ENCODE assay signal across 1 cellular context in the genomic region with DNA sequence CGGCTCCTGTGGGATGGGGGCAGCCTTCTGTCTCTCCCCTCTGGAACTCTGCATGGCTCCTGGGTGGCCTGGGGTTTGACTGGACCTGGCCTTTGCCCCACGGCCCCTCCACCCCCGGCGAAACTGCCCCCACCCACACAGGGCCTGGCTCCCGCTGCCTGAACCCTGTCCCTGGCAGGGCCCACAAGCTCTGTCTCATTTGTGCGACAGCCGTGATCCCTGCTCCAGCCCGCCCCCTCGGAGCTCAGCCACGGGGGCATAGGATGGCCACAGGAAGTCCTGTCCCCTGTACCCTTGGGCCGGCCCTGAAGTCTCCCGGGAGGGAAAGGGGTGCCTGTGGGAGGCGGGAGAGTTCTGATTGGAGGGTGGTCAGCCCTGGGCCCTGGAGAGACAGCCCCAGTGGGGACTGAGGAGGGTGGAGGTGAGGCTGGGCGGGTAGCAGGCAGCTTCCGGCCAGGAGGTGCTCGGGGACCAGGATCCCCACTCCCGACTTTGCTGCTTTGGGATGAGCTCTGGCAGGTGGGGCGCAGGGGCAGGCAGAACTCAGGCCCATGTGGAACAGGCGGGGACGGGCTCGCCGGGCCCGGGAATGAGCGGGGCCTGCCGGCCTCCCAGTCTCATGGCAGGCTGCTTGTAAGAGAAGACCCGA.
TF ChIP-seq lines count a peak whose summit lies in the region.

No MANE protein-coding gene starts in this region.

TF ChIP-seq in HepG2, 621 proteins besides CTCF, POLR2A, EP300 and RAD21 (continued from another document and continues in another):
- TF ChIP-seq, protein P1, sequence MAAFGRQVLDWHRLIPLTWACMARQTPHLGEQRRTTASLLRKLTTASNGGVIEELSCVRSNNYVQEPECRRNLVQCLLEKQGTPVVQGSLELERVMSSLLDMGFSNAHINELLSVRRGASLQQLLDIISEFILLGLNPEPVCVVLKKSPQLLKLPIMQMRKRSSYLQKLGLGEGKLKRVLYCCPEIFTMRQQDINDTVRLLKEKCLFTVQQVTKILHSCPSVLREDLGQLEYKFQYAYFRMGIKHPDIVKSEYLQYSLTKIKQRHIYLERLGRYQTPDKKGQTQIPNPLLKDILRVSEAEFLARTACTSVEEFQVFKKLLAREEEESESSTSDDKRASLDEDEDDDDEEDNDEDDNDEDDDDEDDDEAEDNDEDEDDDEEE (CRISPR knock-in tag; IDR thresholded peaks at IDR 0.05) = 0 out of 2 replicates have a peak, but pooled peaks have one; percentile 45
- TF ChIP-seq, protein P2, sequence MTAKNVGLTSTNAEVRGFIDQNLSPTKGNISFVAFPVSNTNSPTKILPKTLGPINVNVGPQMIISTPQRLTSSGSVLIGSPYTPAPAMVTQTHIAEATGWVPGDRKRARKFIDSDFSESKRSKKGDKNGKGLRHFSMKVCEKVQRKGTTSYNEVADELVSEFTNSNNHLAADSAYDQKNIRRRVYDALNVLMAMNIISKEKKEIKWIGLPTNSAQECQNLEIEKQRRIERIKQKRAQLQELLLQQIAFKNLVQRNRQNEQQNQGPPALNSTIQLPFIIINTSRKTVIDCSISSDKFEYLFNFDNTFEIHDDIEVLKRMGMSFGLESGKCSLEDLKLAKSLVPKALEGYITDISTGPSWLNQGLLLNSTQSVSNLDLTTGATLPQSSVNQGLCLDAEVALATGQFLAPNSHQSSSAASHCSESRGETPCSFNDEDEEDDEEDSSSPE (CRISPR knock-in tag; IDR thresholded peaks at IDR 0.05) = peak; percentile 62; the same call in 1 of the 2 replicates
- TF ChIP-seq KDM6A (CRISPR knock-in tag; IDR thresholded peaks at IDR 0.05; ENCODE audit: low read depth) (peak; percentile 60; the same call in 1 of the 2 replicates), ZSCAN31 (CRISPR knock-in tag; IDR thresholded peaks at IDR 0.05; ENCODE audit: low read depth) (peak; percentile 21; the same call in 1 of the 2 replicates), ZNF549 (CRISPR knock-in tag; IDR thresholded peaks at IDR 0.05) (0 out of 2 replicates have a peak, but pooled peaks have one; percentile 34), ZNF572 (CRISPR knock-in tag; IDR thresholded peaks at IDR 0.05) (peak; percentile 96), ZNF382 (CRISPR knock-in tag; IDR thresholded peaks at IDR 0.05; ENCODE audit: borderline replicate concordance) (no peak), ELF1 (CRISPR knock-in tag; IDR thresholded peaks at IDR 0.05) (peak; percentile 63), REPIN1 (CRISPR knock-in tag; IDR thresholded peaks at IDR 0.05; ENCODE audit: borderline replicate concordance, low read depth) (peak; percentile 74; the same call in 1 of the 2 replicates), REXO4 (CRISPR knock-in tag; IDR thresholded peaks at IDR 0.05; ENCODE audit: borderline replicate concordance) (no peak), PHF8 (CRISPR knock-in tag; IDR thresholded peaks at IDR 0.05) (peak; percentile 77), SP5 (CRISPR knock-in tag; IDR thresholded peaks at IDR 0.05; ENCODE audit: borderline replicate concordance, low read depth) (peak; percentile 49; the same call in 1 of the 2 replicates), ZNF577 (CRISPR knock-in tag; IDR thresholded peaks at IDR 0.05; ENCODE audit: borderline replicate concordance, low read depth) (no peak), HDAC2 (CRISPR knock-in tag; IDR thresholded peaks at IDR 0.05) (peak; percentile 74), NR2F6 (IDR thresholded peaks at IDR 0.05) (no peak), NR2F6 (CRISPR knock-in tag; IDR thresholded peaks at IDR 0.05) (peak; percentile 63; the same call in 1 of the 2 replicates), MIXL1 (CRISPR knock-in tag; IDR thresholded peaks at IDR 0.05) (peak; percentile 12; the same call in 1 of the 2 replicates), CEBPG (CRISPR knock-in tag; IDR thresholded peaks at IDR 0.05) (0 out of 2 replicates have a peak, but pooled peaks have one; percentile 11), ZNF746 (CRISPR knock-in tag; IDR thresholded peaks at IDR 0.05) (peak; percentile 61), SP1 (IDR thresholded peaks at IDR 0.05) (no peak), SP1 (CRISPR knock-in tag; IDR thresholded peaks at IDR 0.05) (no peak; the same call in none of the 2 replicates), POLR2AphosphoS5 (IDR thresholded peaks at IDR 0.05; ENCODE audit: low read depth, low read length) (peak; percentile 35; the same call in 1 of the 2 replicates), ZNF543 (CRISPR knock-in tag; IDR thresholded peaks at IDR 0.05) (0 out of 2 replicates have a peak, but pooled peaks have one; percentile 75), GABPA (IDR thresholded peaks at IDR 0.05; ENCODE audit: low read depth, low read length) (no peak), GABPA (CRISPR knock-in tag; IDR thresholded peaks at IDR 0.05; ENCODE audit: low read depth) (peak; percentile 72), HNRNPUL1 (IDR thresholded peaks at IDR 0.05; ENCODE audit: low read depth, low read length) (no peak), ZNF34 (CRISPR knock-in tag; IDR thresholded peaks at IDR 0.05; ENCODE audit: borderline replicate concordance) (0 out of 2 replicates have a peak, but pooled peaks have one; percentile 24), FOSL2 (CRISPR knock-in tag; IDR thresholded peaks at IDR 0.05) (peak; percentile 30; the same call in 1 of the 2 replicates), AGO2 (optimal IDR thresholded peaks at IDR 0.05; ENCODE audit: low read depth, low read length) (peak; percentile 13), NR2F2 (IDR thresholded peaks at IDR 0.05; ENCODE audit: borderline replicate concordance, low read depth) (peak; percentile 31; the same call in 1 of the 2 replicates), HCFC1 (IDR thresholded peaks at IDR 0.05; ENCODE audit: low read depth, low read length) (no peak), ZNF205 (CRISPR knock-in tag; IDR thresholded peaks at IDR 0.05) (peak; percentile 8; the same call in 1 of the 2 replicates), HNRNPL (IDR thresholded peaks at IDR 0.05; ENCODE audit: low read depth, low read length) (peak; percentile 71), ZNF136 (CRISPR knock-in tag; IDR thresholded peaks at IDR 0.05; ENCODE audit: low read depth) (peak; percentile 87; the same call in 1 of the 2 replicates), ATF7 (IDR thresholded peaks at IDR 0.05) (no peak), ATF7 (CRISPR knock-in tag; IDR thresholded peaks at IDR 0.05) (no peak), ZKSCAN1 (IDR thresholded peaks at IDR 0.05; ENCODE audit: low read length) (no peak)
- TF ChIP-seq, protein P3, sequence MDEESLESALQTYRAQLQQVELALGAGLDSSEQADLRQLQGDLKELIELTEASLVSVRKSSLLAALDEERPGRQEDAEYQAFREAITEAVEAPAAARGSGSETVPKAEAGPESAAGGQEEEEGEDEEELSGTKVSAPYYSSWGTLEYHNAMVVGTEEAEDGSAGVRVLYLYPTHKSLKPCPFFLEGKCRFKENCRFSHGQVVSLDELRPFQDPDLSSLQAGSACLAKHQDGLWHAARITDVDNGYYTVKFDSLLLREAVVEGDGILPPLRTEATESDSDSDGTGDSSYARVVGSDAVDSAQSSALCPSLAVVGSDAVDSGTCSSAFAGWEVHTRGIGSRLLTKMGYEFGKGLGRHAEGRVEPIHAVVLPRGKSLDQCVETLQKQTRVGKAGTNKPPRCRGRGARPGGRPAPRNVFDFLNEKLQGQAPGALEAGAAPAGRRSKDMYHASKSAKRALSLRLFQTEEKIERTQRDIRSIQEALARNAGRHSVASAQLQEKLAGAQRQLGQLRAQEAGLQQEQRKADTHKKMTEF (CRISPR knock-in tag; IDR thresholded peaks at IDR 0.05) = peak; percentile 73
- TF ChIP-seq, protein P4, sequence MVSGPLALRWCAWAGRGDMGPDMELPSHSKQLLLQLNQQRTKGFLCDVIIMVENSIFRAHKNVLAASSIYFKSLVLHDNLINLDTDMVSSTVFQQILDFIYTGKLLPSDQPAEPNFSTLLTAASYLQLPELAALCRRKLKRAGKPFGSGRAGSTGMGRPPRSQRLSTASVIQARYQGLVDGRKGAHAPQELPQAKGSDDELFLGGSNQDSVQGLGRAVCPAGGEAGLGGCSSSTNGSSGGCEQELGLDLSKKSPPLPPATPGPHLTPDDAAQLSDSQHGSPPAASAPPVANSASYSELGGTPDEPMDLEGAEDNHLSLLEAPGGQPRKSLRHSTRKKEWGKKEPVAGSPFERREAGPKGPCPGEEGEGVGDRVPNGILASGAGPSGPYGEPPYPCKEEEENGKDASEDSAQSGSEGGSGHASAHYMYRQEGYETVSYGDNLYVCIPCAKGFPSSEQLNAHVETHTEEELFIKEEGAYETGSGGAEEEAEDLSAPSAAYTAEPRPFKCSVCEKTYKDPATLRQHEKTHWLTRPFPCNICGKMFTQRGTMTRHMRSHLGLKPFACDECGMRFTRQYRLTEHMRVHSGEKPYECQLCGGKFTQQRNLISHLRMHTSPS (CRISPR knock-in tag; IDR thresholded peaks at IDR 0.05; ENCODE audit: low read depth) = peak; percentile 44
- TF ChIP-seq, protein P5, sequence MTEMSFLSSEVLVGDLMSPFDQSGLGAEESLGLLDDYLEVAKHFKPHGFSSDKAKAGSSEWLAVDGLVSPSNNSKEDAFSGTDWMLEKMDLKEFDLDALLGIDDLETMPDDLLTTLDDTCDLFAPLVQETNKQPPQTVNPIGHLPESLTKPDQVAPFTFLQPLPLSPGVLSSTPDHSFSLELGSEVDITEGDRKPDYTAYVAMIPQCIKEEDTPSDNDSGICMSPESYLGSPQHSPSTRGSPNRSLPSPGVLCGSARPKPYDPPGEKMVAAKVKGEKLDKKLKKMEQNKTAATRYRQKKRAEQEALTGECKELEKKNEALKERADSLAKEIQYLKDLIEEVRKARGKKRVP (CRISPR knock-in tag; IDR thresholded peaks at IDR 0.05) = no peak
- TF ChIP-seq, protein P6, sequence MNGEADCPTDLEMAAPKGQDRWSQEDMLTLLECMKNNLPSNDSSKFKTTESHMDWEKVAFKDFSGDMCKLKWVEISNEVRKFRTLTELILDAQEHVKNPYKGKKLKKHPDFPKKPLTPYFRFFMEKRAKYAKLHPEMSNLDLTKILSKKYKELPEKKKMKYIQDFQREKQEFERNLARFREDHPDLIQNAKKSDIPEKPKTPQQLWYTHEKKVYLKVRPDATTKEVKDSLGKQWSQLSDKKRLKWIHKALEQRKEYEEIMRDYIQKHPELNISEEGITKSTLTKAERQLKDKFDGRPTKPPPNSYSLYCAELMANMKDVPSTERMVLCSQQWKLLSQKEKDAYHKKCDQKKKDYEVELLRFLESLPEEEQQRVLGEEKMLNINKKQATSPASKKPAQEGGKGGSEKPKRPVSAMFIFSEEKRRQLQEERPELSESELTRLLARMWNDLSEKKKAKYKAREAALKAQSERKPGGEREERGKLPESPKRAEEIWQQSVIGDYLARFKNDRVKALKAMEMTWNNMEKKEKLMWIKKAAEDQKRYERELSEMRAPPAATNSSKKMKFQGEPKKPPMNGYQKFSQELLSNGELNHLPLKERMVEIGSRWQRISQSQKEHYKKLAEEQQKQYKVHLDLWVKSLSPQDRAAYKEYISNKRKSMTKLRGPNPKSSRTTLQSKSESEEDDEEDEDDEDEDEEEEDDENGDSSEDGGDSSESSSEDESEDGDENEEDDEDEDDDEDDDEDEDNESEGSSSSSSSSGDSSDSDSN (CRISPR knock-in tag; IDR thresholded peaks at IDR 0.05) = peak; percentile 90
- TF ChIP-seq, protein P7, sequence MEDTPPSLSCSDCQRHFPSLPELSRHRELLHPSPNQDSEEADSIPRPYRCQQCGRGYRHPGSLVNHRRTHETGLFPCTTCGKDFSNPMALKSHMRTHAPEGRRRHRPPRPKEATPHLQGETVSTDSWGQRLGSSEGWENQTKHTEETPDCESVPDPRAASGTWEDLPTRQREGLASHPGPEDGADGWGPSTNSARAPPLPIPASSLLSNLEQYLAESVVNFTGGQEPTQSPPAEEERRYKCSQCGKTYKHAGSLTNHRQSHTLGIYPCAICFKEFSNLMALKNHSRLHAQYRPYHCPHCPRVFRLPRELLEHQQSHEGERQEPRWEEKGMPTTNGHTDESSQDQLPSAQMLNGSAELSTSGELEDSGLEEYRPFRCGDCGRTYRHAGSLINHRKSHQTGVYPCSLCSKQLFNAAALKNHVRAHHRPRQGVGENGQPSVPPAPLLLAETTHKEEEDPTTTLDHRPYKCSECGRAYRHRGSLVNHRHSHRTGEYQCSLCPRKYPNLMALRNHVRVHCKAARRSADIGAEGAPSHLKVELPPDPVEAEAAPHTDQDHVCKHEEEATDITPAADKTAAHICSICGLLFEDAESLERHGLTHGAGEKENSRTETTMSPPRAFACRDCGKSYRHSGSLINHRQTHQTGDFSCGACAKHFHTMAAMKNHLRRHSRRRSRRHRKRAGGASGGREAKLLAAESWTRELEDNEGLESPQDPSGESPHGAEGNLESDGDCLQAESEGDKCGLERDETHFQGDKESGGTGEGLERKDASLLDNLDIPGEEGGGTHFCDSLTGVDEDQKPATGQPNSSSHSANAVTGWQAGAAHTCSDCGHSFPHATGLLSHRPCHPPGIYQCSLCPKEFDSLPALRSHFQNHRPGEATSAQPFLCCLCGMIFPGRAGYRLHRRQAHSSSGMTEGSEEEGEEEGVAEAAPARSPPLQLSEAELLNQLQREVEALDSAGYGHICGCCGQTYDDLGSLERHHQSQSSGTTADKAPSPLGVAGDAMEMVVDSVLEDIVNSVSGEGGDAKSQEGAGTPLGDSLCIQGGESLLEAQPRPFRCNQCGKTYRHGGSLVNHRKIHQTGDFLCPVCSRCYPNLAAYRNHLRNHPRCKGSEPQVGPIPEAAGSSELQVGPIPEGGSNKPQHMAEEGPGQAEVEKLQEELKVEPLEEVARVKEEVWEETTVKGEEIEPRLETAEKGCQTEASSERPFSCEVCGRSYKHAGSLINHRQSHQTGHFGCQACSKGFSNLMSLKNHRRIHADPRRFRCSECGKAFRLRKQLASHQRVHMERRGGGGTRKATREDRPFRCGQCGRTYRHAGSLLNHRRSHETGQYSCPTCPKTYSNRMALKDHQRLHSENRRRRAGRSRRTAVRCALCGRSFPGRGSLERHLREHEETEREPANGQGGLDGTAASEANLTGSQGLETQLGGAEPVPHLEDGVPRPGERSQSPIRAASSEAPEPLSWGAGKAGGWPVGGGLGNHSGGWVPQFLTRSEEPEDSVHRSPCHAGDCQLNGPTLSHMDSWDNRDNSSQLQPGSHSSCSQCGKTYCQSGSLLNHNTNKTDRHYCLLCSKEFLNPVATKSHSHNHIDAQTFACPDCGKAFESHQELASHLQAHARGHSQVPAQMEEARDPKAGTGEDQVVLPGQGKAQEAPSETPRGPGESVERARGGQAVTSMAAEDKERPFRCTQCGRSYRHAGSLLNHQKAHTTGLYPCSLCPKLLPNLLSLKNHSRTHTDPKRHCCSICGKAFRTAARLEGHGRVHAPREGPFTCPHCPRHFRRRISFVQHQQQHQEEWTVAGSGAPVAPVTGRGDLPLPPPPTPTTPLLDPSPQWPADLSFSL (CRISPR knock-in tag; IDR thresholded peaks at IDR 0.05) = no peak; the same call in 1 of the 2 replicates
- TF ChIP-seq, protein P8, sequence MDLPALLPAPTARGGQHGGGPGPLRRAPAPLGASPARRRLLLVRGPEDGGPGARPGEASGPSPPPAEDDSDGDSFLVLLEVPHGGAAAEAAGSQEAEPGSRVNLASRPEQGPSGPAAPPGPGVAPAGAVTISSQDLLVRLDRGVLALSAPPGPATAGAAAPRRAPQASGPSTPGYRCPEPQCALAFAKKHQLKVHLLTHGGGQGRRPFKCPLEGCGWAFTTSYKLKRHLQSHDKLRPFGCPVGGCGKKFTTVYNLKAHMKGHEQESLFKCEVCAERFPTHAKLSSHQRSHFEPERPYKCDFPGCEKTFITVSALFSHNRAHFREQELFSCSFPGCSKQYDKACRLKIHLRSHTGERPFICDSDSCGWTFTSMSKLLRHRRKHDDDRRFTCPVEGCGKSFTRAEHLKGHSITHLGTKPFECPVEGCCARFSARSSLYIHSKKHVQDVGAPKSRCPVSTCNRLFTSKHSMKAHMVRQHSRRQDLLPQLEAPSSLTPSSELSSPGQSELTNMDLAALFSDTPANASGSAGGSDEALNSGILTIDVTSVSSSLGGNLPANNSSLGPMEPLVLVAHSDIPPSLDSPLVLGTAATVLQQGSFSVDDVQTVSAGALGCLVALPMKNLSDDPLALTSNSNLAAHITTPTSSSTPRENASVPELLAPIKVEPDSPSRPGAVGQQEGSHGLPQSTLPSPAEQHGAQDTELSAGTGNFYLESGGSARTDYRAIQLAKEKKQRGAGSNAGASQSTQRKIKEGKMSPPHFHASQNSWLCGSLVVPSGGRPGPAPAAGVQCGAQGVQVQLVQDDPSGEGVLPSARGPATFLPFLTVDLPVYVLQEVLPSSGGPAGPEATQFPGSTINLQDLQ (CRISPR knock-in tag; IDR thresholded peaks at IDR 0.05) = no peak
